ENCODE assay signal across 8 cellular contexts in the genomic region with DNA sequence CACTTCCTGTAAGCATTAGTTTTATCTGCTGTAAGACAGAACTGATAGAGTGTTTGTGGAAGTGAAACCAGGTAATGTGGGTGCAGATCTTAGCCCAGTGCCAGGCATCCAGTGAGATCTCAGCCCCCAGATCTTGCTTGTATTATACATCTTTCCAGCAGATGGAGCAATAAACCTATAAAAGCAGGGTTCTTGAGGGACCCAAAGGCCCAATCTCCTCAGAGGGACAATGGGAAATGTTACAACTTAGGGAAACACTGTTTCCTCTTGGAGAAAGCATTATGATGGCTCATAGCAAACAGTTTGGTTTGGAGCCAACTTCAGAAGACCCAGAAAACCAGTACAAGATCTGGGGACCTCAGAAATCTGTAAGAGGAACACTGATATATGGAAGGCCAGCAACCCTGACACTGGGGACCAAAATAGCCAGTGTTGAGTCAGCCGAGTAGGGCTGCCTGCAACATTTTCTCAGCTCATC.
DNase-seq lines count a peak whose midpoint lies in the region; ATAC-seq, FAIRE-seq and TF ChIP-seq lines count a peak whose summit lies in the region.

No MANE protein-coding gene starts in this region.

- H3K4me3 ChIP-seq in kidney (ENCODE audit: low read length in 2 of 2) (no peak overlapping the region), tibial artery (no peak overlapping the region)

- H3K27me3 ChIP-seq in tibial artery = no peaks in the 10 kb centered on the region

- H3K27ac ChIP-seq in kidney (ENCODE audit: low read depth in 2 of 2, low read length in 2 of 2) (no peak overlapping the region), tibial artery (no peak overlapping the region)

- intact Hi-C loops in kidney (cut with DNase I) = loop anchor here (10.0 kb wide), 1 partner anchor 639 kb away; no protein-coding TSS in a partner anchor
- intact Hi-C loops in tibial artery (cut with DNase I; ENCODE audit: low total_unique reads) = loop anchor here (2.0 to 5.0 kb wide), 2 partner anchors 146 to 645 kb away; no protein-coding TSS in a partner anchor

- peak; percentile 55 for FAIRE-seq in kidney (lab: Jason Lieb, UNC)

- H3K36me3 ChIP-seq in kidney (ENCODE audit: control insufficient read depth in 1 of 2, insufficient read depth in 2 of 2, low read length in 2 of 2) (no peaks in the 10 kb centered on the region), tibial artery (no peaks in the 10 kb centered on the region)

- TF ChIP-seq CTCF in kidney (IDR thresholded peaks at IDR 0.05; ENCODE audit: borderline replicate concordance, extremely low read depth, insufficient read depth) (peak; percentile 55), tibial artery (IDR thresholded peaks at IDR 0.05) (peak; percentile 55 to 69)

- DNase-seq in DMS53 (lab: John Stamatoyannopoulos, UW) = peak; percentile 76
- peak; percentile 33 for DNase-seq in NCI-H774 (lab: John Stamatoyannopoulos, UW)
- peak; percentile 36 for DNase-seq in brain pericyte (ENCODE audit: low read depth, low spot score)
- no peak for DNase-seq in kidney
- DNase-seq in tibial artery = no peak
- DNase-seq in NCI-H187 treated with DMSO at 0.1 percent for 48 hours (lab: John Stamatoyannopoulos, UW) = no peak

- H3K9me3 ChIP-seq in kidney (ENCODE audit: control insufficient read depth in 1 of 2, low read length in 2 of 2) (no peaks in the 10 kb centered on the region), tibial artery (no peaks in the 10 kb centered on the region)

- H3K4me1 ChIP-seq in kidney (ENCODE audit: control insufficient read depth in 1 of 2, insufficient read depth in 1 of 2, low read depth in 1 of 2, low read length in 2 of 2) = no peaks in the 10 kb centered on the region
- peaks cover 0 to 8% (median 0%) of the 10 kb centered on the region in 4 donors for H3K4me1 ChIP-seq in tibial artery

- ATAC-seq in GM19468 (IDR thresholded peaks at IDR 0.05; ENCODE audit: extremely low read depth, unreplicated experiment) (peak; percentile 100), HG03439 (IDR thresholded peaks at IDR 0.05; ENCODE audit: unreplicated experiment) (peak; percentile 100)

- H3K9ac ChIP-seq in kidney (ENCODE audit: low read length in 2 of 2) = no peak overlapping the region

Comparison
In these comparisons a context has a peak if more than half of its experiments do, and no peak if none do; other contexts are left out.
1. DNase-seq: peak in DMS53 (single experiment), NCI-H774 (single experiment) and brain pericyte (single experiment); none in kidney (single experiment), tibial artery (0 of 2) and NCI-H187 treated with DMSO at 0.1 percent for 48 hours (single experiment).